In genomic region chr13:66835040-66835628, GRCh38 we compare ENCODE assay signal across 1 cellular context.
TF ChIP-seq lines count a peak whose summit lies in the region.

No MANE protein-coding gene starts in this region.

TF ChIP-seq in K562, 482 proteins besides CTCF, POLR2A, EP300 and RAD21 (continued from another document):
- TF ChIP-seq RERE (CRISPR knock-in tag; IDR thresholded peaks at IDR 0.05; ENCODE audit: borderline replicate concordance) (no peak), TSHZ1 (CRISPR knock-in tag; IDR thresholded peaks at IDR 0.05) (no peak), DPF2 (IDR thresholded peaks at IDR 0.05) (peak; percentile 32; the same call in 1 of the 2 replicates), SMARCE1 (IDR thresholded peaks at IDR 0.05) (peak; percentile 25; the same call in 1 of the 2 replicates), GTF2E2 (tag; IDR thresholded peaks at IDR 0.05) (no peak), NRF1 (conservative IDR thresholded peaks at IDR 0.05 in 1 of 2, IDR thresholded peaks at IDR 0.05 in 1 of 2) (no peak), SAP30 (IDR thresholded peaks at IDR 0.05; ENCODE audit: borderline replicate concordance, insufficient read depth, low read depth, low read length, poor library complexity, severe bottlenecking) (no peak), NFIC (IDR thresholded peaks at IDR 0.05) (peak; percentile 95), ELK1 (CRISPR knock-in tag; IDR thresholded peaks at IDR 0.05) (no peak), FOXK2 (conservative IDR thresholded peaks at IDR 0.05 in 1 of 2, IDR thresholded peaks at IDR 0.05 in 1 of 2; ENCODE audit: low read depth in 2 of 2) (peak; percentile 74 to 84; a peak in 3 of 4 replicates)
